ENCODE assay signal across 8 cellular contexts in the genomic region with DNA sequence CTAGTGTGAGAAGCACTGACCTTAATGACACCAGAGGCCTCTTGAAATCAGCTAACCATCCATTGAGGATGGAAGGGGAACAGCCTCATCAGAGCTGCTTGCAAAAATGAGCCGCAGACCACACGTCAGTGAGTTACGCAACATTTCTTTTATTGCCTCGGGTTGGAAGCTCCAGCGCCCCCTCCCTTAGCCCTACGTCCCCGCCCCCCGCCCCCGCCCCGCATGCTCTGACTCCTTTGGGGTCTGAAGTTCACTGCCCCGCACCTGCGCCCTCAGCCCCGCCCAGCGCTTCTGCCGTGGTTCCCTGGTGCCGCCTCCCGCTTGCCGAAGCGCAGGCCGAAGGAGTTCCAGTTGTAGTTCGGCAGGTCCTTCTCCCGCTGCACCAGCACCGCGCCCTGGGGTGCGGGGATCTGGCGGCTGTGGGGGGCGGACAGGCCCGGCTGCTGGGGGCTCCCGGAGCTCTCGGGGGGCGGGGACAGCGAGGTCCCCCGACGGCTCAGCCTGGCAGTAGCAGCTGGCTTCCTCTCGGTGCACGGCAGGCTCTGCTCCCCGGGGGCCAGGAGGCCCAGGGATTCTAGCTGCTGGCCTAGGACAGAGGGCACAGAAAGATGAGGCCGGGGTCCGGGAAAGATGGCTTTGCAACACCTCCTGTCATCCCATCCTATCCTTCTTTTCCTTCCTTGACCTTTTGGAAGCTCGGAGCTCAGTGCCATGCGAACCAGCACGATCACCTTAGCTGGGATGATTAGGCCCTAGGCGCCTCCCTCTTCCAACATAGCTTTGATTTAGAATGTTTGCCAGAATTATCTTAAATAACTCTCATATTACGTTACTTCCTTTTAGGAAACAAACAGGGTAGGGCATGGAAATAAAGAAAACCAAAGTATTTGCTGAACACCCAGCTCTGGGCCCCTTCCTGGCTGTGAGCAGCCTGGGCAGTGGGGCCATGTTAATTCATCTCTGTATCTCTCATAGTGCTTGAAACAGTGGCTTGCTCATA. TPM values are rescaled to one million over a fixed set of nuclear protein-coding genes. Genes with fewer than 3 reads are reported as not detected.
DNase-seq lines count a peak whose midpoint lies in the region; ATAC-seq and TF ChIP-seq lines count a peak whose summit lies in the region.

No MANE protein-coding gene starts in this region.

- DNase-seq in GM03348 (ENCODE audit: low spot score) (peak; percentile 38), NCI-H345 (lab: John Stamatoyannopoulos, UW) (peak; percentile 59), gastrocnemius medialis (no peak), T1000 (lab: John Stamatoyannopoulos, UW) (no peak), NCI-H1105 treated with DMSO at 0.1 percent for 48 hours (lab: John Stamatoyannopoulos, UW) (no peak)
- peak; percentile 30 for DNase-seq in effector CD8-positive, alpha-beta T cell (lab: John Stamatoyannopoulos, UW)
- no peak for DNase-seq in natural killer cell treated with Interleukin-12 subunit alpha and Interleukin-12 subunit beta and Interleukin-15 and Interleukin-18, amount 100 ng/mL, for 72 hours (ENCODE audit: low spot score)

- ATAC-seq in natural killer cell treated with Interleukin-12 subunit alpha and Interleukin-12 subunit beta and Interleukin-15 and Interleukin-18, amount 100 ng/mL, for 72 hours = peak; percentile 22 to 62
- ATAC-seq in HG03457 (IDR thresholded peaks at IDR 0.05; ENCODE audit: unreplicated experiment) = no peak
- ATAC-seq in gastrocnemius medialis = no peak

- peaks cover 3 to 28% (median 12%) of the 10 kb centered on the region in 3 donors for H3K27me3 ChIP-seq in gastrocnemius medialis

- peaks cover 36 to 49% of the 10 kb centered on the region in 2 donors for H3K27me3 Mint-ChIP-seq in natural killer cell treated with Interleukin-12 subunit alpha and Interleukin-12 subunit beta and Interleukin-15 and Interleukin-18, amount 100 ng/mL, for 72 hours

- no peaks in the 10 kb centered on the region for H3K36me3 Mint-ChIP-seq in natural killer cell treated with Interleukin-12 subunit alpha and Interleukin-12 subunit beta and Interleukin-15 and Interleukin-18, amount 100 ng/mL, for 72 hours

- H3K4me1 ChIP-seq in gastrocnemius medialis = peaks cover 0 to 5% of the 10 kb centered on the region in 2 donors

- H3K27ac Mint-ChIP-seq in natural killer cell treated with Interleukin-12 subunit alpha and Interleukin-12 subunit beta and Interleukin-15 and Interleukin-18, amount 100 ng/mL, for 72 hours = no peak overlapping the region

- no peak for TF ChIP-seq CTCF in gastrocnemius medialis (IDR thresholded peaks at IDR 0.05 in 4 of 5, conservative IDR thresholded peaks at IDR 0.05 in 1 of 5)

- no peaks in the 10 kb centered on the region for H3K9me3 Mint-ChIP-seq in natural killer cell treated with Interleukin-12 subunit alpha and Interleukin-12 subunit beta and Interleukin-15 and Interleukin-18, amount 100 ng/mL, for 72 hours

- H3K9me3 ChIP-seq in gastrocnemius medialis = no peaks in the 10 kb centered on the region

- in situ Hi-C loops in gastrocnemius medialis (cut with MboI; ENCODE audit: low sequenced_read_pairs in 4 of 4) = no loop called here

- H3K27ac ChIP-seq in gastrocnemius medialis = no peak overlapping the region

- TF ChIP-seq POLR2A in gastrocnemius medialis (IDR thresholded peaks at IDR 0.05) = no peak

- no peaks in the 10 kb centered on the region for H3K36me3 ChIP-seq in gastrocnemius medialis

- intact Hi-C loops in gastrocnemius medialis (cut with DNase I; ENCODE audit: low total_unique reads) = no loop called here

- H3K4me3 Mint-ChIP-seq in natural killer cell treated with Interleukin-12 subunit alpha and Interleukin-12 subunit beta and Interleukin-15 and Interleukin-18, amount 100 ng/mL, for 72 hours = peak overlapping the region; percentile 6

- peak overlapping the region in 1 of 4 donors; percentile 22 for H3K4me3 ChIP-seq in gastrocnemius medialis

- H3K4me1 Mint-ChIP-seq in natural killer cell treated with Interleukin-12 subunit alpha and Interleukin-12 subunit beta and Interleukin-15 and Interleukin-18, amount 100 ng/mL, for 72 hours (ENCODE audit: low read depth in 2 of 2) = peaks cover 6 to 19% of the 10 kb centered on the region in 2 donors

RNA-seq across cellular contexts. Expression of a gene that starts 5.8 kb away (rescaled TPM):
- not detected for total RNA-seq in natural killer cell treated with Interleukin-12 subunit alpha and Interleukin-12 subunit beta and Interleukin-15 and Interleukin-18, amount 100 ng/mL, for 72 hours
- total RNA-seq in gastrocnemius medialis = not detected

RNA-seq across cellular contexts. Expression of a gene that starts 23.3 kb away (rescaled TPM):
- not detected for total RNA-seq in natural killer cell treated with Interleukin-12 subunit alpha and Interleukin-12 subunit beta and Interleukin-15 and Interleukin-18, amount 100 ng/mL, for 72 hours
- total RNA-seq in gastrocnemius medialis = 1 to 10 TPM in 2 of 4 donors, not detected in 2; 1.1 to 1.3 TPM

RNA-seq across cellular contexts. Expression of a gene that starts 24.4 kb away (rescaled TPM):
- total RNA-seq in natural killer cell treated with Interleukin-12 subunit alpha and Interleukin-12 subunit beta and Interleukin-15 and Interleukin-18, amount 100 ng/mL, for 72 hours = not detected
- total RNA-seq in gastrocnemius medialis = under 1 TPM in 1 of 4 donors, not detected in 3; 0.22 TPM

RNA-seq across cellular contexts. Expression of a gene that starts 38.7 kb away (rescaled TPM):
- total RNA-seq in natural killer cell treated with Interleukin-12 subunit alpha and Interleukin-12 subunit beta and Interleukin-15 and Interleukin-18, amount 100 ng/mL, for 72 hours = under 1 TPM; 0.50 to 0.67 TPM
- total RNA-seq in gastrocnemius medialis = 1 to 10 TPM in 3 of 4 donors, under 1 TPM in 1; 0.66 to 3.1 (median 2.3) TPM

Comparison
In these comparisons a context has a peak if more than half of its experiments do, and no peak if none do; other contexts are left out.
1. DNase-seq: peak in GM03348 (single experiment), NCI-H345 (single experiment) and effector CD8-positive, alpha-beta T cell (single experiment); none in natural killer cell treated with Interleukin-12 subunit alpha and Interleukin-12 subunit beta and Interleukin-15 and Interleukin-18, amount 100 ng/mL, for 72 hours (single experiment), gastrocnemius medialis (0 of 2), T1000 (single experiment) and NCI-H1105 treated with DMSO at 0.1 percent for 48 hours (single experiment).
2. ATAC-seq: peak in natural killer cell treated with Interleukin-12 subunit alpha and Interleukin-12 subunit beta and Interleukin-15 and Interleukin-18, amount 100 ng/mL, for 72 hours (2 of 2); none in HG03457 (single experiment) and gastrocnemius medialis (0 of 2).